Comparison of ENCODE assay signal across 9 cellular contexts in genomic region chr1:1677718-1678580, GRCh38. TPM values are rescaled to one million over a fixed set of nuclear protein-coding genes. Genes with fewer than 3 reads are reported as not detected.
DNase-seq lines count a peak whose midpoint lies in the region; ATAC-seq and TF ChIP-seq lines count a peak whose summit lies in the region.
"Had no signal": no experiment of that assay in that cellular context is flagged by ENCODE, and none has a peak within 500 bp of the region (broad histone marks: within the 10 kb centered on the region; RNA-seq: fewer than 3 reads in every experiment).

No MANE protein-coding gene starts in this region.

- H3K27ac Mint-ChIP-seq in glutamatergic neuron (ENCODE audit: unreplicated experiment): peak overlapping the region; percentile 91
- peak overlapping the region; percentile 85 for H3K27ac Mint-ChIP-seq in stimulated activated memory B cell treated with anti-CD40 and anti-IgM and Interleukin-4, amounts not matched to agents 10 μg/mL and 1 μg/mL and 100 μg/mL, for 72 hours

- H3K27me3 ChIP-seq in brain microvascular endothelial cell (replicated peaks): no peaks in the 10 kb centered on the region

- DNase-seq in activated CD4-positive, alpha-beta T cell treated with anti-CD3 and anti-CD28 coated beads, Interleukin-2, amount 50 U/mL, for 1 hour: peak; percentile 53
- peak; percentile 49 for DNase-seq in glutamatergic neuron
- no peak for DNase-seq in brain microvascular endothelial cell
- no peak for DNase-seq in NCI-H2227 treated with DMSO at 0.1 percent for 48 hours (lab: John Stamatoyannopoulos, UW)
- DNase-seq in substantia nigra (lab: John Stamatoyannopoulos, UW): no peak

- in situ Hi-C loops in brain microvascular endothelial cell (cut with HindIII; ENCODE audit: low pct_ligation_motif_present, low sequenced_read_pairs): no loop called here

- H3K36me3 ChIP-seq in brain microvascular endothelial cell (replicated peaks): peaks cover under 1% of the 10 kb centered on the region

- H3K27ac ChIP-seq in brain microvascular endothelial cell (no peak overlapping the region), substantia nigra (ENCODE audit: low read depth, low read length, poor library complexity, severe bottlenecking) (no peak overlapping the region)

- peaks cover 9% of the 10 kb centered on the region for H3K9me3 Mint-ChIP-seq in glutamatergic neuron (ENCODE audit: unreplicated experiment)
- no peaks in the 10 kb centered on the region for H3K9me3 Mint-ChIP-seq in stimulated activated memory B cell treated with anti-CD40 and anti-IgM and Interleukin-4, amounts not matched to agents 10 μg/mL and 1 μg/mL and 100 μg/mL, for 72 hours

- no peaks in the 10 kb centered on the region for H3K36me3 Mint-ChIP-seq in glutamatergic neuron (ENCODE audit: unreplicated experiment)
- H3K36me3 Mint-ChIP-seq in stimulated activated memory B cell treated with anti-CD40 and anti-IgM and Interleukin-4, amounts not matched to agents 10 μg/mL and 1 μg/mL and 100 μg/mL, for 72 hours: peaks cover 6% of the 10 kb centered on the region

- no peak overlapping the region for H3K4me3 ChIP-seq in brain microvascular endothelial cell (ENCODE audit: low read depth, low read length)

- TF ChIP-seq CTCF in glutamatergic neuron (IDR thresholded peaks at IDR 0.05; ENCODE audit: partially characterized antibody, unreplicated experiment) (no peak), brain microvascular endothelial cell (IDR thresholded peaks at IDR 0.05; ENCODE audit: low read depth, low read length, missing control alignments) (no peak)

- H3K27me3 Mint-ChIP-seq in glutamatergic neuron (ENCODE audit: unreplicated experiment): peaks cover 6% of the 10 kb centered on the region
- no peaks in the 10 kb centered on the region for H3K27me3 Mint-ChIP-seq in stimulated activated memory B cell treated with anti-CD40 and anti-IgM and Interleukin-4, amounts not matched to agents 10 μg/mL and 1 μg/mL and 100 μg/mL, for 72 hours

- H3K4me1 Mint-ChIP-seq in glutamatergic neuron (ENCODE audit: low read depth, unreplicated experiment): peaks cover 20% of the 10 kb centered on the region
- peaks cover 41% of the 10 kb centered on the region for H3K4me1 Mint-ChIP-seq in stimulated activated memory B cell treated with anti-CD40 and anti-IgM and Interleukin-4, amounts not matched to agents 10 μg/mL and 1 μg/mL and 100 μg/mL, for 72 hours

- peak overlapping the region; percentile 55 for H3K4me3 Mint-ChIP-seq in glutamatergic neuron (ENCODE audit: unreplicated experiment)
- H3K4me3 Mint-ChIP-seq in stimulated activated memory B cell treated with anti-CD40 and anti-IgM and Interleukin-4, amounts not matched to agents 10 μg/mL and 1 μg/mL and 100 μg/mL, for 72 hours: peak overlapping the region; percentile 56

- ATAC-seq in GM19043 (IDR thresholded peaks at IDR 0.05; ENCODE audit: low read depth, unreplicated experiment) (peak; percentile 77), HG03095 (IDR thresholded peaks at IDR 0.05; ENCODE audit: unreplicated experiment) (peak; percentile 67)
- peak; percentile 88 for ATAC-seq in stimulated activated memory B cell treated with anti-CD40 and anti-IgM and Interleukin-4, amounts not matched to agents 10 μg/mL and 1 μg/mL and 100 μg/mL, for 72 hours

RNA-seq across cellular contexts. Expression of gene SLC35E2B, which starts 14.6 kb away (rescaled TPM):
- 151 TPM for total RNA-seq in glutamatergic neuron (ENCODE audit: unreplicated experiment)

RNA-seq across cellular contexts. Expression of gene CDK11B, which starts 19.1 kb away (rescaled TPM):
- 32.7 TPM for total RNA-seq in glutamatergic neuron (ENCODE audit: unreplicated experiment)

RNA-seq across cellular contexts. Expression of gene MMP23B, which starts 46.0 kb away (rescaled TPM):
- total RNA-seq in glutamatergic neuron (ENCODE audit: unreplicated experiment): 162 TPM
- total RNA-seq: SK-MEL-5 had no signal

RNA-seq across cellular contexts. Expression of gene CDK11A, which starts 46.2 kb away (rescaled TPM):
- total RNA-seq in glutamatergic neuron (ENCODE audit: unreplicated experiment): 62.8 TPM

Comparison
In these comparisons a context has a peak if more than half of its experiments do, and no peak if none do; other contexts are left out.
1. DNase-seq: peak in activated CD4-positive, alpha-beta T cell treated with anti-CD3 and anti-CD28 coated beads, Interleukin-2, amount 50 U/mL, for 1 hour (single experiment) and glutamatergic neuron (single experiment); none in brain microvascular endothelial cell (single experiment), NCI-H2227 treated with DMSO at 0.1 percent for 48 hours (single experiment) and substantia nigra (0 of 49).
2. Peak in every context shown above with its lines, with median percentiles within 50 percentile points of each other: ATAC-seq.